23 cellular contexts compared by ENCODE assay signal in genomic region chr12:27316947-27317346, GRCh38. TPM values are rescaled to one million over a fixed set of nuclear protein-coding genes. Genes with fewer than 3 reads are reported as not detected.
DNase-seq lines count a peak whose midpoint lies in the region; ATAC-seq, FAIRE-seq and TF ChIP-seq lines count a peak whose summit lies in the region.
"Had no signal": no experiment of that assay in that cellular context is flagged by ENCODE, and none has a peak within 500 bp of the region (broad histone marks: within the 10 kb centered on the region; RNA-seq: fewer than 3 reads in every experiment).

No MANE protein-coding gene starts in this region.

- intact Hi-C loops in IMR-90 (cut with micrococcal nuclease): loop anchor here (5.0 kb wide), 1 partner anchor 65 kb away; no protein-coding TSS in a partner anchor

- H4K91ac ChIP-seq in IMR-90 (ENCODE audit: insufficient read depth, low read depth, low read length): no peak overlapping the region

- no peak overlapping the region for H3K27ac ChIP-seq in IMR-90 (ENCODE audit: insufficient read depth, low read length)
- H3K27ac ChIP-seq: 22Rv1, BLaER1, C4-2B had no signal

- in situ Hi-C loops in IMR-90 (cut with MboI; ENCODE audit: low sequenced_read_pairs): no loop called here

- DNase-seq in DMS53 (lab: John Stamatoyannopoulos, UW): peak; percentile 38
- DNase-seq in IMR-90: peak; percentile 42
- DNase-seq in activated CD8-positive, alpha-beta memory T cell treated with anti-CD3 and anti-CD28 coated beads, Interleukin-2, amount 10 ng/mL, durations not matched to agents 7 days and 5 days: no peak
- no peak for DNase-seq in glomerular visceral epithelial cell (ENCODE audit: extremely low spot score)
- DNase-seq in OCI-M1 (lab: John Stamatoyannopoulos, UW): no peak
- DNase-seq: Caco-2; CD4-positive, CD25-positive, alpha-beta regulatory T cell; CD8-positive, alpha-beta T cell; DMS153; DMS79 treated with DMSO at 0.1 percent for 48 hours; GF-D8; GOT3; HFFc6 had no signal

- H4K8ac ChIP-seq in IMR-90 (ENCODE audit: low read depth in 2 of 2, low read length in 2 of 2): no peak overlapping the region

- 0 out of 2 replicates have a peak, but pooled peaks cover 2% of the 10 kb centered on the region for H3K36me3 ChIP-seq in IMR-90 (ENCODE audit: control insufficient read depth, insufficient read depth, low read length)

- TF ChIP-seq CTCF in IMR-90 (conservative IDR thresholded peaks at IDR 0.05; ENCODE audit: low read depth, low read length): no peak

- no peaks in the 10 kb centered on the region for H3K9me3 ChIP-seq in IMR-90 (ENCODE audit: control insufficient read depth, insufficient read depth, low read length)
- H3K9me3 ChIP-seq: BLaER1, Caco-2, HAP-1 had no signal

- H3K4me3 ChIP-seq in IMR-90 (ENCODE audit: insufficient read depth, low read depth, low read length): no peak overlapping the region
- H3K4me3 ChIP-seq: BLaER1, HAP-1 had no signal

- H4K5ac ChIP-seq in IMR-90 (ENCODE audit: low read depth, low read length): no peak overlapping the region

- H3K36me3 Mint-ChIP-seq in activated CD8-positive, alpha-beta memory T cell treated with anti-CD3 and anti-CD28 coated beads, Interleukin-2, amount 10 ng/mL, durations not matched to agents 7 days and 5 days: peaks cover 21% of the 10 kb centered on the region

- no peak overlapping the region for H3K4ac ChIP-seq in IMR-90 (ENCODE audit: low read depth, low read length)

- dilution Hi-C loops in IMR-90 (cut with HindIII; ENCODE audit: low sequenced_read_pairs, unreplicated experiment): no loop called here

- H2AK9ac ChIP-seq in IMR-90 (replicated peaks; ENCODE audit: low read depth, low read length, poor library complexity): no peak overlapping the region

- peaks cover 5% of the 10 kb centered on the region; the same call in 1 of the 2 replicates for H4K20me1 ChIP-seq in IMR-90 (ENCODE audit: insufficient read depth, low read length)
- H4K20me1 ChIP-seq: BLaER1 had no signal

- no peak overlapping the region for H3K18ac ChIP-seq in IMR-90 (ENCODE audit: low read depth, low read length)

- POLR2A ChIA-PET in IMR-90 (lab: Charles Lee; ENCODE audit: unreplicated experiment): interaction anchor here (0.8 kb wide), 1 partner anchor 62 kb away, joined by 3 read pairs; no protein-coding TSS in a partner anchor

- TF ChIP-seq POLR2A in IMR-90 (IDR thresholded peaks at IDR 0.05; ENCODE audit: low read depth, low read length): no peak

- H3K23ac ChIP-seq in IMR-90 (ENCODE audit: low read depth, low read length): peak overlapping the region; percentile 7; the same call in 1 of the 2 replicates

- H3K4me1 ChIP-seq in IMR-90 (ENCODE audit: control insufficient read depth, insufficient read depth, low read length): peaks cover 7% of the 10 kb centered on the region
- H3K4me1 ChIP-seq: BLaER1 had no signal

- H3K79me1 ChIP-seq in IMR-90 (ENCODE audit: low read depth in 1 of 2, low read length in 2 of 2): peaks cover 0 to 5% of the 10 kb centered on the region in 2 experiments; a peak in 2 of 4 replicates

- no peak overlapping the region for H2BK5ac ChIP-seq in IMR-90 (ENCODE audit: low read depth, low read length, poor library complexity, severe bottlenecking)

- no peak overlapping the region for H2BK15ac ChIP-seq in IMR-90 (ENCODE audit: low read depth, low read length)

- no TSS peak for BruUV-seq in IMR-90 (replicated peaks; lab: Mats Ljungman, UMichigan)

- H2AK5ac ChIP-seq in IMR-90 (ENCODE audit: low read depth, low read length): no peak overlapping the region

- H3K9me3 Mint-ChIP-seq in activated CD8-positive, alpha-beta memory T cell treated with anti-CD3 and anti-CD28 coated beads, Interleukin-2, amount 10 ng/mL, durations not matched to agents 7 days and 5 days (ENCODE audit: low read depth): no peaks in the 10 kb centered on the region
- H3K9me3 Mint-ChIP-seq: CD4-positive, CD25-positive, alpha-beta regulatory T cell; CD8-positive, alpha-beta T cell; HFFc6 had no signal

- CTCF ChIA-PET in IMR-90 (lab: Yijun Ruan, JAX): interaction anchor here (1.1 kb wide), 1 partner anchor 14 kb away, joined by 5 read pairs; no protein-coding TSS in a partner anchor
- CTCF ChIA-PET in activated CD8-positive, alpha-beta memory T cell treated with anti-CD3 and anti-CD28 coated beads, Interleukin-2, amount 10 ng/mL, durations not matched to agents 7 days and 5 days (lab: Charles Lee): interaction anchor here (1.2 to 1.8 kb wide), 3 partner anchors 8 to 17 kb away, joined by 3 to 5 read pairs (median 4); no protein-coding TSS in a partner anchor

- H3K14ac ChIP-seq in IMR-90 (replicated peaks; ENCODE audit: low read depth, low read length): no peak overlapping the region

- no peak overlapping the region for H2AFZ ChIP-seq in IMR-90 (replicated peaks; ENCODE audit: low read length, poor library complexity)

- peak; percentile 79 for FAIRE-seq in islet of Langerhans (lab: Jason Lieb, UNC)
- FAIRE-seq: A204.1, GM12891, GM18507, H54 had no signal

- no peak overlapping the region for H2BK120ac ChIP-seq in IMR-90 (ENCODE audit: low read depth, low read length)

- peak; percentile 53 for ATAC-seq in IMR-90 (ENCODE audit: low read depth)
- no peak for ATAC-seq in activated CD8-positive, alpha-beta memory T cell treated with anti-CD3 and anti-CD28 coated beads, Interleukin-2, amount 10 ng/mL, durations not matched to agents 7 days and 5 days
- ATAC-seq: CD8-positive, alpha-beta T cell had no signal

- no peak overlapping the region for H3K56ac ChIP-seq in IMR-90 (ENCODE audit: extremely low read depth, insufficient read depth, low read length)

- no peak overlapping the region for H3K4me3 Mint-ChIP-seq in activated CD8-positive, alpha-beta memory T cell treated with anti-CD3 and anti-CD28 coated beads, Interleukin-2, amount 10 ng/mL, durations not matched to agents 7 days and 5 days
- H3K4me3 Mint-ChIP-seq: B cell; CD4-positive, CD25-positive, alpha-beta regulatory T cell; CD8-positive, alpha-beta T cell; HFFc6 had no signal

- H3K27me3 Mint-ChIP-seq in activated CD8-positive, alpha-beta memory T cell treated with anti-CD3 and anti-CD28 coated beads, Interleukin-2, amount 10 ng/mL, durations not matched to agents 7 days and 5 days: no peaks in the 10 kb centered on the region
- H3K27me3 Mint-ChIP-seq: B cell; CD4-positive, CD25-positive, alpha-beta regulatory T cell had no signal

- no peaks in the 10 kb centered on the region for H3K27me3 ChIP-seq in IMR-90 (ENCODE audit: control insufficient read depth, insufficient read depth, low read length)
- H3K27me3 ChIP-seq: BLaER1 had no signal

- no peak overlapping the region for H2BK20ac ChIP-seq in IMR-90 (ENCODE audit: low read depth, low read length)

- WGBS in IMR-90 (ENCODE audit: extremely low coverage in 2 of 2, insufficient read length in 1 of 2), 2 experiments: no CpG with 5 or more reads among the region's 1 CpG

- TF ChIP-seq RAD21 in IMR-90 (IDR thresholded peaks at IDR 0.05; ENCODE audit: low read length): no peak

- no peak overlapping the region for H3K27ac Mint-ChIP-seq in activated CD8-positive, alpha-beta memory T cell treated with anti-CD3 and anti-CD28 coated beads, Interleukin-2, amount 10 ng/mL, durations not matched to agents 7 days and 5 days
- H3K27ac Mint-ChIP-seq: B cell; CD4-positive, CD25-positive, alpha-beta regulatory T cell; CD8-positive, alpha-beta T cell; HFFc6 had no signal

- H3K4me2 ChIP-seq in IMR-90 (ENCODE audit: low read depth, low read length): no peak overlapping the region
- H3K4me2 ChIP-seq: BLaER1 had no signal

- H3K4me1 Mint-ChIP-seq in activated CD8-positive, alpha-beta memory T cell treated with anti-CD3 and anti-CD28 coated beads, Interleukin-2, amount 10 ng/mL, durations not matched to agents 7 days and 5 days: no peaks in the 10 kb centered on the region
- H3K4me1 Mint-ChIP-seq: B cell had no signal

- H3K9me1 ChIP-seq in IMR-90 (ENCODE audit: insufficient read depth, low read length): peaks cover 5% of the 10 kb centered on the region

- H3K9ac ChIP-seq in IMR-90 (ENCODE audit: low read depth, low read length): no peak overlapping the region
- H3K9ac ChIP-seq: BLaER1 had no signal

TF ChIP-seq in IMR-90, 13 proteins besides CTCF, POLR2A, EP300 and RAD21:
- TF ChIP-seq ELK1 (IDR thresholded peaks at IDR 0.05; ENCODE audit: borderline replicate concordance, low read depth, low read length): no peak
- TF ChIP-seq NFE2L2 (IDR thresholded peaks at IDR 0.05; ENCODE audit: low read depth, low read length): no peak
- TF ChIP-seq MAZ (IDR thresholded peaks at IDR 0.05; ENCODE audit: borderline replicate concordance, low read depth, low read length): no peak
- no peak for TF ChIP-seq CHD1 (IDR thresholded peaks at IDR 0.05; ENCODE audit: low read depth, low read length)
- no peak for TF ChIP-seq RFX5 (IDR thresholded peaks at IDR 0.05; ENCODE audit: low read depth, low read length)
- TF ChIP-seq CEBPB (IDR thresholded peaks at IDR 0.05; ENCODE audit: low read depth, low read length): no peak
- TF ChIP-seq BHLHE40 (IDR thresholded peaks at IDR 0.05; ENCODE audit: low read depth, low read length): 0 out of 2 replicates have a peak, but pooled peaks have one; percentile 3
- no peak for TF ChIP-seq FOS (IDR thresholded peaks at IDR 0.05; ENCODE audit: low read depth, low read length)

RNA-seq across cellular contexts. Expression of gene BMAL2, which starts 15.7 kb away (rescaled TPM):
- 55.3 and 57.0 TPM in 2 replicates for total RNA-seq in IMR-90 (2012; rRNA removed)
- 8.7 and 11.0 TPM in 2 replicates for polyA plus RNA-seq in IMR-90 (2012; rRNA removed)
- polyA plus RNA-seq in IMR-90 (2012; cell fraction: cytosol; rRNA removed): 2.4 and 3.4 TPM in 2 replicates
- 1.5 and 5.3 TPM in 2 replicates for polyA plus RNA-seq in IMR-90 (2012; cell fraction: nucleus; rRNA removed; ENCODE audit: low replicate concordance)
- total RNA-seq in activated CD8-positive, alpha-beta memory T cell treated with anti-CD3 and anti-CD28 coated beads, Interleukin-2, amount 10 ng/mL, durations not matched to agents 7 days and 5 days: 10 to 100 TPM; 23.1 to 38.4 TPM
- total RNA-seq: CD8-positive, alpha-beta T cell had no signal

Comparison
In these comparisons a context has a peak if more than half of its experiments do, and no peak if none do; other contexts are left out.
1. DNase-seq: peak in DMS53 (single experiment) and IMR-90 (single experiment); none in activated CD8-positive, alpha-beta memory T cell treated with anti-CD3 and anti-CD28 coated beads, Interleukin-2, amount 10 ng/mL, durations not matched to agents 7 days and 5 days (single experiment), glomerular visceral epithelial cell (single experiment) and OCI-M1 (single experiment).